Comparison of ENCODE assay signal across 8 cellular contexts in the genomic region with DNA sequence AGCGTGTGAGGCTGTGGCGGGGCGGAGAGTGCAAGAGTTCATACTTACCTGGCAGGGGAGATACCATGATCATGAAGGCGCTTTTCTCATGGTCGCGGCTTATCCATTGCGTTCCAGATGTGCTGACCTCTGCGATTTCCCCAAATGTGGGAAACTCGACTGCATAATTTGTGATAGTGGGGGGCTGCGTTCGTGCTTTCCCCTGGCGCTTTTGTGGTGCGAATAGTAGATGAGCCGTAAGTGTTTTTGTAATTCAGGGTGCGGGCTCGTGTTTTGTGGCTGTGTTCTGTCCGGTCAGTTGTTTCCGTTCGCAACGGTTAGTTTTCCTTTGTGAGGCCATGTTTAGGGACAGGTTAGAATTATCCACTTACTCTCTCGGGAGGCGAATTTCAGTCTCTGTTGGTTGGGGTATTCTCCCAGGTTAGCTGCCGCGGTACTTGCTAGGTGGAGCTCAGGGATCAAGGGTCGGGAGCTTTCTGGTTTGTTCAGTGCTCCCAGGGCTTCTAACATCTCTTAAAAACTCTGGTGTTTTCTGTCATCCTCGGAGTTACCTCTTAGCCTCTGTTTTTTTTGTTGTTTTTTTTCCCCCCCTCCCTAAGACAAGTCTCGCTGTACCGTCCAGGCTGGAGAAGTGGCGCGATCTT. TPM values are rescaled to one million over a fixed set of nuclear protein-coding genes. Genes with fewer than 3 reads are reported as not detected.
DNase-seq lines count a peak whose midpoint lies in the region; ATAC-seq and TF ChIP-seq lines count a peak whose summit lies in the region.
"Not testable (repeated sequence)": the region's sequence is repeated elsewhere in the genome, so short reads cannot be mapped to it uniquely, and the experiment has no call there.

No MANE protein-coding gene starts in this region.

- not testable (repeated sequence) for H3K9me3 ChIP-seq in HEK293 (ENCODE audit: control insufficient read depth, insufficient read depth, low read depth, low read length); osteoblast (ENCODE audit: low read depth, low read length)

- ATAC-seq in activated naive CD4-positive, alpha-beta T cell treated with anti-CD3 and anti-CD28 coated beads, Interleukin-2, amount 50 U/mL, for 72 hours = peak; percentile 81 to 82

- not testable (repeated sequence) for H3K9me3 Mint-ChIP-seq in activated naive CD4-positive, alpha-beta T cell treated with anti-CD3 and anti-CD28 coated beads, Interleukin-2, amount 50 U/mL, for 72 hours; glutamatergic neuron (ENCODE audit: unreplicated experiment)

- H2AFZ ChIP-seq in osteoblast (ENCODE audit: low read length) = not testable (repeated sequence)

- peak; percentile 88 for DNase-seq in GM04504 (ENCODE audit: low read depth)
- peak; percentile 99 for DNase-seq in NAMALWA (ENCODE audit: low spot score)
- DNase-seq in SKM-1 (lab: John Stamatoyannopoulos, UW; ENCODE audit: unreplicated experiment) = peak; percentile 93
- DNase-seq in activated naive CD4-positive, alpha-beta T cell treated with anti-CD3 and anti-CD28 coated beads, Interleukin-2, amount 50 U/mL, for 72 hours (ENCODE audit: low spot score in 2 of 2) = peak; percentile 91 to 92
- DNase-seq in glutamatergic neuron = peak; percentile 80
- not testable (repeated sequence) for DNase-seq in osteoblast (ENCODE audit: insufficient read length, low spot score, missing footprints)
- peak in 47 of 49 donors; percentile 2 to 87 (median 59) for DNase-seq in substantia nigra (lab: John Stamatoyannopoulos, UW)

- not testable (repeated sequence) for H4K20me1 ChIP-seq in osteoblast (ENCODE audit: insufficient read depth, low read length)

- not testable (repeated sequence) for H3K79me2 ChIP-seq in osteoblast (ENCODE audit: insufficient read depth, low read length)

- H3K4me3 ChIP-seq in HEK293 (ENCODE audit: low read depth, low read length) (peak overlapping the region; percentile 8), osteoblast (ENCODE audit: insufficient read depth, low read length) (peak overlapping the region; percentile 56)

- not testable (repeated sequence) for H3K27me3 Mint-ChIP-seq in glutamatergic neuron (ENCODE audit: unreplicated experiment)

- POLR2A ChIA-PET in HEK293 (lab: Yijun Ruan, JAX) = interaction anchor here (0.6 to 1.0 kb wide), 7 partner anchors 120 to 259 kb away, joined by 3 to 15 read pairs (median 3); no protein-coding TSS in a partner anchor

- TF ChIP-seq CTCF in HEK293 (tag by site-specific recombination; IDR thresholded peaks at IDR 0.05) = peak; percentile 51; the same call in 1 of the 2 replicates
- TF ChIP-seq CTCF in glutamatergic neuron (IDR thresholded peaks at IDR 0.05; ENCODE audit: partially characterized antibody, unreplicated experiment); osteoblast (IDR thresholded peaks at IDR 0.05; ENCODE audit: extremely low read depth, low read depth, low read length): not testable (repeated sequence)

- H3K36me3 ChIP-seq in HEK293 (ENCODE audit: control insufficient read depth in 2 of 2, insufficient read depth in 1 of 2, low read length in 2 of 2); osteoblast (ENCODE audit: insufficient read depth, low read length): not testable (repeated sequence)

- H3K27ac ChIP-seq in HEK293 (ENCODE audit: extremely low read depth, low read depth, low read length); osteoblast (ENCODE audit: low read depth, low read length): not testable (repeated sequence)
- H3K27ac ChIP-seq in substantia nigra (ENCODE audit: low read depth, low read length, poor library complexity, severe bottlenecking) = peak overlapping the region; percentile 13

- peak overlapping the region; percentile 99 to 100 for H3K27ac Mint-ChIP-seq in activated naive CD4-positive, alpha-beta T cell treated with anti-CD3 and anti-CD28 coated beads, Interleukin-2, amount 50 U/mL, for 72 hours
- peak overlapping the region; percentile 98 for H3K27ac Mint-ChIP-seq in glutamatergic neuron (ENCODE audit: unreplicated experiment)

- not testable (repeated sequence) for H3K27me3 ChIP-seq in osteoblast (ENCODE audit: insufficient read depth, low read length)

- not testable (repeated sequence) for H3K36me3 Mint-ChIP-seq in activated naive CD4-positive, alpha-beta T cell treated with anti-CD3 and anti-CD28 coated beads, Interleukin-2, amount 50 U/mL, for 72 hours; glutamatergic neuron (ENCODE audit: unreplicated experiment)

- not testable (repeated sequence) for H3K4me1 Mint-ChIP-seq in glutamatergic neuron (ENCODE audit: low read depth, unreplicated experiment)

- CTCF ChIA-PET in HEK293 (lab: Yijun Ruan, JAX) = not testable (repeated sequence)

- H3K4me2 ChIP-seq in osteoblast (ENCODE audit: insufficient read depth, low read length) = peak overlapping the region; percentile 17

- H3K4me1 ChIP-seq in HEK293 (ENCODE audit: control insufficient read depth, insufficient read depth, low read length); osteoblast (ENCODE audit: insufficient read depth, low read length): not testable (repeated sequence)

- peak overlapping the region; percentile 93 for H3K4me3 Mint-ChIP-seq in glutamatergic neuron (ENCODE audit: unreplicated experiment)

TF ChIP-seq in HEK293, 187 proteins besides CTCF, POLR2A, EP300 and RAD21 (continues in another document):
- peak; percentile 90 for TF ChIP-seq ZXDB (tag by site-specific recombination; IDR thresholded peaks at IDR 0.05)
- TF ChIP-seq ZEB2 (tag by site-specific recombination; IDR thresholded peaks at IDR 0.05) = peak; percentile 100
- peak; percentile 95 for TF ChIP-seq GLI4 (tag by site-specific recombination; IDR thresholded peaks at IDR 0.05)
- TF ChIP-seq, protein P1, sequence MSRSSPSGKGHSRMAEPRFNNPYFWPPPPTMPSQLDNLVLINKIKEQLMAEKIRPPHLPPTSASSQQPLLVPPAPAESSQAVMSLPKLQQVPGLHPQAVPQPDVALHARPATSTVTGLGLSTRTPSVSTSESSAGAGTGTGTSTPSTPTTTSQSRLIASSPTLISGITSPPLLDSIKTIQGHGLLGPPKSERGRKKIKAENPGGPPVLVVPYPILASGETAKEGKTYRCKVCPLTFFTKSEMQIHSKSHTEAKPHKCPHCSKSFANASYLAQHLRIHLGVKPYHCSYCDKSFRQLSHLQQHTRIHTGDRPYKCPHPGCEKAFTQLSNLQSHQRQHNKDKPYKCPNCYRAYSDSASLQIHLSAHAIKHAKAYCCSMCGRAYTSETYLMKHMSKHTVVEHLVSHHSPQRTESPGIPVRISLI (tag by site-specific recombination; IDR thresholded peaks at IDR 0.05) = 0 out of 2 replicates have a peak, but pooled peaks have one; percentile 55
- peak; percentile 100 for TF ChIP-seq ZSCAN30 (tag by site-specific recombination; IDR thresholded peaks at IDR 0.05)
- TF ChIP-seq, protein P2, sequence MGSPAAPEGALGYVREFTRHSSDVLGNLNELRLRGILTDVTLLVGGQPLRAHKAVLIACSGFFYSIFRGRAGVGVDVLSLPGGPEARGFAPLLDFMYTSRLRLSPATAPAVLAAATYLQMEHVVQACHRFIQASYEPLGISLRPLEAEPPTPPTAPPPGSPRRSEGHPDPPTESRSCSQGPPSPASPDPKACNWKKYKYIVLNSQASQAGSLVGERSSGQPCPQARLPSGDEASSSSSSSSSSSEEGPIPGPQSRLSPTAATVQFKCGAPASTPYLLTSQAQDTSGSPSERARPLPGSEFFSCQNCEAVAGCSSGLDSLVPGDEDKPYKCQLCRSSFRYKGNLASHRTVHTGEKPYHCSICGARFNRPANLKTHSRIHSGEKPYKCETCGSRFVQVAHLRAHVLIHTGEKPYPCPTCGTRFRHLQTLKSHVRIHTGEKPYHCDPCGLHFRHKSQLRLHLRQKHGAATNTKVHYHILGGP (tag by site-specific recombination; IDR thresholded peaks at IDR 0.05) = peak; percentile 17; the same call in 1 of the 2 replicates
- TF ChIP-seq ZNF366 (tag by site-specific recombination; conservative IDR thresholded peaks at IDR 0.05) = peak; percentile 80
- peak; percentile 82 for TF ChIP-seq ZNF423 (tag by site-specific recombination; IDR thresholded peaks at IDR 0.05)
- peak; percentile 95 for TF ChIP-seq ZNF324 (tag by site-specific recombination; IDR thresholded peaks at IDR 0.05)
- peak; percentile 81 for TF ChIP-seq ZFP69B (tag by site-specific recombination; IDR thresholded peaks at IDR 0.05)
- TF ChIP-seq ZNF629 (tag by site-specific recombination; IDR thresholded peaks at IDR 0.05) = peak; percentile 90
- TF ChIP-seq ZSCAN16 (tag by site-specific recombination; IDR thresholded peaks at IDR 0.05) = peak; percentile 44
- peak; percentile 92 for TF ChIP-seq ZBTB20 (tag by site-specific recombination; IDR thresholded peaks at IDR 0.05)
- TF ChIP-seq, protein P3, sequence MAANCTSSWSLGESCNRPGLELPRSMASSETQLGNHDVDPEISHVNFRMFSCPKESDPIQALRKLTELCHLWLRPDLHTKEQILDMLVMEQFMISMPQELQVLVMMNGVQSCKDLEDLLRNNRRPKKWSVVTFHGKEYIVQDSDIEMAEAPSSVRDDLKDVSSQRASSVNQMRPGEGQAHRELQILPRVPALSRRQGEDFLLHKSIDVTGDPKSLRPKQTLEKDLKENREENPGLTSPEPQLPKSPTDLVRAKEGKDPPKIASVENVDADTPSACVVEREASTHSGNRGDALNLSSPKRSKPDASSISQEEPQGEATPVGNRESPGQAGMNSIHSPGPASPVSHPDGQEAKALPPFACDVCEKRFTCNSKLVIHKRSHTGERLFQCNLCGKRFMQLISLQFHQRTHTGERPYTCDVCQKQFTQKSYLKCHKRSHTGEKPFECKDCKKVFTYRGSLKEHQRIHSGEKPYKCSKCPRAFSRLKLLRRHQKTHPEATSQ (tag by site-specific recombination; IDR thresholded peaks at IDR 0.05) = peak; percentile 97
- peak; percentile 93 for TF ChIP-seq ZNF121 (tag by site-specific recombination; IDR thresholded peaks at IDR 0.05)
- peak; percentile 100 for TF ChIP-seq ZFP37 (tag by site-specific recombination; IDR thresholded peaks at IDR 0.05)

RNA-seq across cellular contexts. Expression of a gene that starts 39.6 kb away (rescaled TPM):
- total RNA-seq in activated naive CD4-positive, alpha-beta T cell treated with anti-CD3 and anti-CD28 coated beads, Interleukin-2, amount 50 U/mL, for 72 hours = under 1 TPM; 0.23 to 0.36 TPM
- total RNA-seq in glutamatergic neuron (ENCODE audit: unreplicated experiment) = 0.61 TPM
- not detected in 2 replicates for total RNA-seq in osteoblast
